1 cellular context compared by ENCODE assay signal in the genomic region with DNA sequence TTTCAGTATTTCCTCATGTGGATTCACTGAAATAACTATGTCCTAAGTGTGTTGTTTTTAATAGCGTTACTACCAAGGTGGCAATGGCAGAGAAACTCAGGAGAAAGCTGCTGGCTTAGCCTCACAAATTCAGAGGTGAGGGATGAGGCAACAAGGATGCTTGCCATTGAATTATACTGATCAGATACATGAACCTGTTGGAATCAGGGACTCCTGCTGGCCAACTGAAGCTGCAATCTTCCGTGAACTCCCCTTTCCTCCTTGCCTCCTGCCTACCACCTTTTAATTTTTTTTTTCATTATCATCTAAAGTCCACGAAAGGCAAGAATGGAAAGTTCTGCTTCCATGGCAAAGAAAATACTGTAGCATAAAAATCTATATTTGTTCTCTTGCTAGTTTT.
A peak's percentile ranks its signal among the peaks of the same experiment; 100 is the strongest.
TF ChIP-seq lines count a peak whose summit lies in the region.

No MANE protein-coding gene starts in this region.

TF ChIP-seq in HEK293, 187 proteins besides CTCF, POLR2A, EP300 and RAD21 (continued from another document):
- TF ChIP-seq, protein P1, sequence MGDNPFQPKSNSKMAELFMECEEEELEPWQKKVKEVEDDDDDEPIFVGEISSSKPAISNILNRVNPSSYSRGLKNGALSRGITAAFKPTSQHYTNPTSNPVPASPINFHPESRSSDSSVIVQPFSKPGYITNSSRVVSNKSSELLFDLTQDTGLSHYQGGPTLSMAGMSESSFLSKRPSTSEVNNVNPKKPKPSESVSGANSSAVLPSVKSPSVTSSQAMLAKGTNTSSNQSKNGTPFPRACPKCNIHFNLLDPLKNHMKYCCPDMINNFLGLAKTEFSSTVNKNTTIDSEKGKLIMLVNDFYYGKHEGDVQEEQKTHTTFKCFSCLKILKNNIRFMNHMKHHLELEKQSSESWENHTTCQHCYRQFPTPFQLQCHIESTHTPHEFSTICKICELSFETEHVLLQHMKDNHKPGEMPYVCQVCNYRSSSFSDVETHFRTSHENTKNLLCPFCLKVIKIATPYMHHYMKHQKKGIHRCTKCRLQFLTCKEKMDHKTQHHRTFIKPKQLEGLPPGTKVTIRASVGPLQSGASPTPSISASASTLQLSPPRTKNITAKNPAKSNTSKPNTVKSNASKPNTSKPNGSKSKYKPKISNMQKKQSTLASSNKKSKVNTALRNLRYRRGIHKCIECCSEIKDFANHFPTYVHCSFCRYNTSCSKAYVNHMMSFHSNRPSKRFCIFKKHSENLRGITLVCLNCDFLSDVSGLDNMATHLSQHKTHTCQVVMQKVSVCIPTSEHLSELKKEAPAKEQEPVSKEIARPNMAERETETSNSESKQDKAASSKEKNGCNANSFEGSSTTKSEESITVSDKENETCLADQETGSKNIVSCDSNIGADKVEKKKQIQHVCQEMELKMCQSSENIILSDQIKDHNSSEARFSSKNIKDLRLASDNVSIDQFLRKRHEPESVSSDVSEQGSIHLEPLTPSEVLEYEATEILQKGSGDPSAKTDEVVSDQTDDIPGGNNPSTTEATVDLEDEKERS (tag by site-specific recombination; IDR thresholded peaks at IDR 0.05) = no peak
- peak; percentile 76 for TF ChIP-seq SCRT2 (tag by site-specific recombination; IDR thresholded peaks at IDR 0.05)
- peak; percentile 33; the same call in 1 of the 2 replicates for TF ChIP-seq ZNF341 (tag by site-specific recombination; IDR thresholded peaks at IDR 0.05; ENCODE audit: low read depth)
- TF ChIP-seq, protein P2, sequence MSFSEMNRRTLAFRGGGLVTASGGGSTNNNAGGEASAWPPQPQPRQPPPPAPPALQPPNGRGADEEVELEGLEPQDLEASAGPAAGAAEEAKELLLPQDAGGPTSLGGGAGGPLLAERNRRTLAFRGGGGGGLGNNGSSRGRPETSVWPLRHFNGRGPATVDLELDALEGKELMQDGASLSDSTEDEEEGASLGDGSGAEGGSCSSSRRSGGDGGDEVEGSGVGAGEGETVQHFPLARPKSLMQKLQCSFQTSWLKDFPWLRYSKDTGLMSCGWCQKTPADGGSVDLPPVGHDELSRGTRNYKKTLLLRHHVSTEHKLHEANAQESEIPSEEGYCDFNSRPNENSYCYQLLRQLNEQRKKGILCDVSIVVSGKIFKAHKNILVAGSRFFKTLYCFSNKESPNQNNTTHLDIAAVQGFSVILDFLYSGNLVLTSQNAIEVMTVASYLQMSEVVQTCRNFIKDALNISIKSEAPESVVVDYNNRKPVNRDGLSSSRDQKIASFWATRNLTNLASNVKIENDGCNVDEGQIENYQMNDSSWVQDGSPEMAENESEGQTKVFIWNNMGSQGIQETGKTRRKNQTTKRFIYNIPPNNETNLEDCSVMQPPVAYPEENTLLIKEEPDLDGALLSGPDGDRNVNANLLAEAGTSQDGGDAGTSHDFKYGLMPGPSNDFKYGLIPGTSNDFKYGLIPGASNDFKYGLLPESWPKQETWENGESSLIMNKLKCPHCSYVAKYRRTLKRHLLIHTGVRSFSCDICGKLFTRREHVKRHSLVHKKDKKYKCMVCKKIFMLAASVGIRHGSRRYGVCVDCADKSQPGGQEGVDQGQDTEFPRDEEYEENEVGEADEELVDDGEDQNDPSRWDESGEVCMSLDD (tag by site-specific recombination; IDR thresholded peaks at IDR 0.05) = no peak
